ENCODE assay signal across 26 cellular contexts in the genomic region with DNA sequence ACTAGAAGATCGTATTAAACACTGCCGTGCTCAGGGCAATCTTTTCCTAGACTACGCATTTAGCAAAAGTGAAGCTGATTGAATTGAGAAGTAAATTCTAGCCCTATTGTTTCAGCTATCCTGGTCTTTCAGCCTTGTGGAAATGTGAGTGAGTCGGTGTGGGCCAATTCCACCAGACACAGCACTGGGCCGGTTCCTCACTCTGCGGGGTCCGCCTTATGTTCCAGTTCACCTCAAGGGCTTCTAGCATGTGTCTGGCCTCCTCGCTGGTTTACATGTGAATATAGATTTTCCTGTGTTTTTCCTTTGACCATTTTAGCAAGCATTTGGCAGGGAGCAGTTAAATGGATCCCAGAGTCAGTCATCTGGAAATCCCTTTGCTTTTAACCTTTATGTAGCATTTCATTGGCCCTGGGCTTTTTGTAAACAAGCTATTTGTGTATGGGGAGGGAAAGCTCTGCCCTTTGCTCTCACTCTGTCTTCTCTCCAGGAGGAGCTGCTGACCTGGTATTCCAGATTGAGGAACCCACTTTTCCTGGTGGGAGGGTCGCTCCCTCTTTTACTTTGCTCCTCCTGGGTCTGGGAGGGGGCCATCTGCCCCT. TPM values are rescaled to one million over a fixed set of nuclear protein-coding genes. Genes with fewer than 3 reads are reported as not detected.
DNase-seq lines count a peak whose midpoint lies in the region; ATAC-seq, FAIRE-seq and TF ChIP-seq lines count a peak whose summit lies in the region.
"Had no signal": no experiment of that assay in that cellular context is flagged by ENCODE, and none has a peak within 500 bp of the region (broad histone marks: within the 10 kb centered on the region; RNA-seq: fewer than 3 reads in every experiment).

No MANE protein-coding gene starts in this region.

- CTCF ChIA-PET in OCI-LY7 (lab: Charles Lee; ENCODE audit: unreplicated experiment) = no interaction called here

- no peaks in the 10 kb centered on the region for H3K9me2 ChIP-seq in OCI-LY7 (ENCODE audit: insufficient read depth, low read length)

- DNase-seq in NCI-H1092 treated with DMSO at 0.1 percent for 48 hours (lab: John Stamatoyannopoulos, UW) (peak; percentile 14), NCI-H1092 (lab: John Stamatoyannopoulos, UW) (no peak), OCI-LY7 (ENCODE audit: low spot score) (no peak), left lobe of liver (ENCODE audit: low spot score) (no peak), H54 (ENCODE audit: insufficient read length, low spot score) (no peak)
- DNase-seq in stimulated activated naive B cell treated with anti-CD40 and anti-IgM and Interleukin-4, amounts not matched to agents 10 μg/mL and 1 μg/mL and 100 μg/mL, for 72 hours = no peak
- no peak for DNase-seq in activated CD4-positive, alpha-beta T cell treated with anti-CD3 and anti-CD28 coated beads, Interleukin-2, amount 50 U/mL, for 1 hour
- DNase-seq: ACHN; Caco-2; CD4-positive, alpha-beta memory T cell; DMS 273 treated with DMSO at 0.1 percent for 48 hours; DMS79 treated with DMSO at 0.1 percent for 48 hours; HCEC 1CT; NCI-H1694; NCI-H2107; NCI-H446 treated with DMSO at 0.1 percent for 48 hours; NCI-H748 treated with DMSO at 0.1 percent for 48 hours; OCI-M1 had no signal

- H3K27me3 Mint-ChIP-seq in stimulated activated naive B cell treated with anti-CD40 and anti-IgM and Interleukin-4, amounts not matched to agents 10 μg/mL and 1 μg/mL and 100 μg/mL, for 72 hours = peaks cover 0 to 11% of the 10 kb centered on the region in 2 donors
- H3K27me3 Mint-ChIP-seq: IgD-negative memory B cell had no signal

- no peak overlapping the region for H3K4me2 ChIP-seq in OCI-LY7 (ENCODE audit: low read length)

- no TSS peak for BruUV-seq in OCI-LY7 (replicated peaks; lab: Mats Ljungman, UMichigan)

- H3K36me3 ChIP-seq in OCI-LY7 (ENCODE audit: insufficient read depth, low read length) = no peaks in the 10 kb centered on the region
- H3K36me3 ChIP-seq: BLaER1 treated with 17β-estradiol and CSF1 and Interleukin-3, amounts not matched to agents 10 nM and 100 nM; SJSA1 had no signal

- no peak for TF ChIP-seq POLR2A in H54 (IDR thresholded peaks at IDR 0.05; ENCODE audit: low read depth, low read length)

- intact Hi-C loops in OCI-LY7 (cut with micrococcal nuclease; ENCODE audit: unreplicated experiment) = no loop called here

- H3K4me1 ChIP-seq in OCI-LY7 (ENCODE audit: insufficient read depth, low read length, poor library complexity, severe bottlenecking) = peaks cover 29% of the 10 kb centered on the region
- H3K4me1 ChIP-seq: Caco-2 had no signal

- POLR2A ChIA-PET in OCI-LY7 (lab: Charles Lee) = no interaction called here

- no peaks in the 10 kb centered on the region for H3K79me2 ChIP-seq in OCI-LY7 (ENCODE audit: insufficient read depth, low read depth, low read length)

- no peak overlapping the region for H3K27ac ChIP-seq in OCI-LY7 (ENCODE audit: low read depth, low read length, poor library complexity, severe bottlenecking)
- H3K27ac ChIP-seq: 22Rv1; BLaER1 treated with 17β-estradiol and CSF1 and Interleukin-3, amounts not matched to agents 10 nM and 100 nM; SJSA1 had no signal

- H3K4me1 Mint-ChIP-seq in stimulated activated naive B cell treated with anti-CD40 and anti-IgM and Interleukin-4, amounts not matched to agents 10 μg/mL and 1 μg/mL and 100 μg/mL, for 72 hours = peaks cover 22 to 39% of the 10 kb centered on the region in 2 donors

- H3K27ac Mint-ChIP-seq in stimulated activated naive B cell treated with anti-CD40 and anti-IgM and Interleukin-4, amounts not matched to agents 10 μg/mL and 1 μg/mL and 100 μg/mL, for 72 hours = peak overlapping the region; percentile 52
- H3K27ac Mint-ChIP-seq: CD4-positive, alpha-beta memory T cell; IgD-negative memory B cell had no signal

- TF ChIP-seq CTCF in OCI-LY7 (conservative IDR thresholded peaks at IDR 0.05; ENCODE audit: low read length) = no peak

- peaks cover 2 to 7% of the 10 kb centered on the region in 2 donors for H3K36me3 Mint-ChIP-seq in stimulated activated naive B cell treated with anti-CD40 and anti-IgM and Interleukin-4, amounts not matched to agents 10 μg/mL and 1 μg/mL and 100 μg/mL, for 72 hours
- H3K36me3 Mint-ChIP-seq: CD4-positive, alpha-beta memory T cell; IgD-negative memory B cell had no signal

- H3K4me3 Mint-ChIP-seq in stimulated activated naive B cell treated with anti-CD40 and anti-IgM and Interleukin-4, amounts not matched to agents 10 μg/mL and 1 μg/mL and 100 μg/mL, for 72 hours = no peak overlapping the region
- H3K4me3 Mint-ChIP-seq: CD4-positive, alpha-beta memory T cell had no signal

- no peaks in the 10 kb centered on the region for H4K20me1 ChIP-seq in OCI-LY7 (ENCODE audit: insufficient read depth, low read length)
- H4K20me1 ChIP-seq: BLaER1 treated with 17β-estradiol and CSF1 and Interleukin-3, amounts not matched to agents 10 nM and 100 nM had no signal

- H3K9me3 ChIP-seq in OCI-LY7 (ENCODE audit: low read length) = no peaks in the 10 kb centered on the region
- H3K9me3 ChIP-seq: BLaER1 treated with 17β-estradiol and CSF1 and Interleukin-3, amounts not matched to agents 10 nM and 100 nM; Caco-2; SJSA1 had no signal

- ATAC-seq in left lobe of liver (peak; percentile 93), HG03520 (IDR thresholded peaks at IDR 0.05; ENCODE audit: unreplicated experiment) (no peak)
- ATAC-seq in stimulated activated naive B cell treated with anti-CD40 and anti-IgM and Interleukin-4, amounts not matched to agents 10 μg/mL and 1 μg/mL and 100 μg/mL, for 72 hours (replicated peaks) = no peak
- ATAC-seq: GM12878, Right ventricle myocardium inferior had no signal

- no peak for FAIRE-seq in H54 (lab: Jason Lieb, UNC)
- FAIRE-seq: GM12878, HTR-8/SVneo had no signal

- peaks cover 2 to 14% of the 10 kb centered on the region in 2 donors for H3K9me3 Mint-ChIP-seq in stimulated activated naive B cell treated with anti-CD40 and anti-IgM and Interleukin-4, amounts not matched to agents 10 μg/mL and 1 μg/mL and 100 μg/mL, for 72 hours
- H3K9me3 Mint-ChIP-seq: CD4-positive, alpha-beta memory T cell; IgD-negative memory B cell had no signal

- H3K4me3 ChIP-seq in OCI-LY7 (ENCODE audit: low read depth, low read length, poor library complexity, severe bottlenecking) = no peak overlapping the region
- H3K4me3 ChIP-seq: BLaER1 treated with 17β-estradiol and CSF1 and Interleukin-3, amounts not matched to agents 10 nM and 100 nM; GM12878; SJSA1 had no signal

- peak overlapping the region; percentile 4; the same call in 1 of the 2 replicates for H2AFZ ChIP-seq in OCI-LY7 (ENCODE audit: low read length)

RNA-seq across cellular contexts. Expression of gene GTSF1L, which starts 12.4 kb away (rescaled TPM):
- total RNA-seq in OCI-LY7 (2014; rRNA removed; shearing (Covaris generic)) = 0.21 and 3.1 TPM in 2 replicates
- 3.3 and 4.0 TPM in 2 replicates for total RNA-seq in OCI-LY7 (2022)
- total RNA-seq in left lobe of liver = not detected
- total RNA-seq: Caco-2; CD4-positive, alpha-beta memory T cell; Right ventricle myocardium inferior; SJSA1 had no signal
